22 cellular contexts compared by ENCODE assay signal in the genomic region with DNA sequence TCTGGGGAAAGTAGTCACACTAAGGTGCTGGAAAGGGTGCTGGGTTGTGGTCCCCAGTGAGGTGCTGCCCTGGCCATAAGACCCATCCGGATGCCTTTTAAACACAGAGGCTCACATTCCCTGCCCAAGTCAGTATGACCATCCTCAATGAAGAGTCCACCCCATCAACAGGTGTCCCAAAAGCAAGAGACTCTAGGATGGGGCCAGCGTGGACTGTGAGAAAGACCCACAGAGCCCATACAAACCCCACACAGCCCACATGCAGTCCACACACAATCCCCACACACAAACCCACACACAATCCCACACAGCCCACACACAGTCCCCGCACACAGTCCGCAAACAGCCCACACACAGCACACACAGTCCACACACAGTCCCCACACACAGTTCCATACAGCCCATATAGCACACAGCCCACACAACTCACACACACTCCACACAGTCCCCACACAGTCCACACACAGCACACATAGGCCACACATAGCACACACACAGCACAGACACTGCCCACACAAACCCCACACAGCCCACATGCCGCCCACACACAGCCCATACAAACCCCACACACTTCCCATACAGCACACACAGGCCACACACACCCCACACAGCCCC.
DNase-seq lines count a peak whose midpoint lies in the region; ATAC-seq and TF ChIP-seq lines count a peak whose summit lies in the region.
"Had no signal": no experiment of that assay in that cellular context is flagged by ENCODE, and none has a peak within 500 bp of the region (broad histone marks: within the 10 kb centered on the region; RNA-seq: fewer than 3 reads in every experiment).

No MANE protein-coding gene starts in this region.

- dilution Hi-C loops in mammary epithelial cell (cut with HindIII; ENCODE audit: low sequenced_read_pairs) = no loop called here

- H4K8ac ChIP-seq in neuronal stem cell (ENCODE audit: low read depth, low read length) = peak overlapping the region; percentile 98

- peak overlapping the region; percentile 41 for H3K18ac ChIP-seq in neuronal stem cell (ENCODE audit: low read length)

- peak overlapping the region; percentile 35 for H2BK15ac ChIP-seq in neuronal stem cell (ENCODE audit: low read length)

- H4K20me1 ChIP-seq in mammary epithelial cell (ENCODE audit: insufficient read depth, low read length) = no peaks in the 10 kb centered on the region

- H3K27ac ChIP-seq in breast epithelium (no peak overlapping the region), mammary epithelial cell (ENCODE audit: insufficient read depth, low read depth, low read length) (no peak overlapping the region), coronary artery (no peak overlapping the region), neuronal stem cell (replicated peaks; ENCODE audit: low read length) (no peak overlapping the region)
- H3K27ac ChIP-seq: A549, HL-60, SJCRH30 had no signal

- no peaks in the 10 kb centered on the region for H3K36me3 ChIP-seq in breast epithelium
- no peaks in the 10 kb centered on the region for H3K36me3 ChIP-seq in mammary epithelial cell (ENCODE audit: insufficient read depth, low read length)
- H3K36me3 ChIP-seq in neuronal stem cell (replicated peaks in 1 of 2; ENCODE audit: control insufficient read depth in 2 of 2, insufficient read depth in 2 of 2, low read length in 2 of 2) = no peaks in the 10 kb centered on the region
- H3K36me3 ChIP-seq: BE2C, MG63, SJCRH30 had no signal

- peak; percentile 1 to 41 for DNase-seq in breast epithelium (ENCODE audit: low spot score in 2 of 2)
- no peak for DNase-seq in mammary epithelial cell
- peak; percentile 43 for DNase-seq in coronary artery (ENCODE audit: low spot score)
- DNase-seq in neuronal stem cell (ENCODE audit: low spot score) = no peak
- DNase-seq in WTC11 (ENCODE audit: low spot score) = no peak
- DNase-seq: BE2C, DMS53, GDM1, MG63, NCI-H1417, NCI-H1694 treated with DMSO at 0.1 percent for 48 hours, NCI-H2081 treated with DMSO at 0.1 percent for 48 hours, NCI-H2171 treated with DMSO at 0.1 percent for 48 hours, NCI-H524 treated with DMSO at 0.1 percent for 48 hours, OCI-M1, SJCRH30 had no signal

- H2BK5ac ChIP-seq in neuronal stem cell (ENCODE audit: low read length) = no peak overlapping the region

- no peak overlapping the region for H3K27ac Mint-ChIP-seq in WTC11

- POLR2A ChIA-PET in WTC11 (lab: Charles Lee) = no interaction called here

- in situ Hi-C loops in mammary epithelial cell (cut with MboI; ENCODE audit: low sequenced_read_pairs in 2 of 2) = no loop called here

- H3K9me3 ChIP-seq in breast epithelium (no peaks in the 10 kb centered on the region), mammary epithelial cell (replicated peaks; ENCODE audit: insufficient read depth, low read length) (peaks cover 55% of the 10 kb centered on the region), neuronal stem cell (replicated peaks in 1 of 2; ENCODE audit: control insufficient read depth in 2 of 2, insufficient read depth in 1 of 2, low read depth in 1 of 2, low read length in 2 of 2) (peaks cover 0 to 3% of the 10 kb centered on the region in 2 donors)
- H3K9me3 ChIP-seq: A549, BE2C, MG63, SJCRH30 had no signal

- CTCF ChIA-PET in mammary epithelial cell (lab: Charles Lee; ENCODE audit: low non-redundant PET) (no interaction called here), WTC11 (lab: Charles Lee) (no interaction called here)

- H3K27me3 ChIP-seq in breast epithelium = peaks cover 0 to 1% of the 10 kb centered on the region in 2 donors
- H3K27me3 ChIP-seq in mammary epithelial cell (ENCODE audit: insufficient read depth, low read length) = no peaks in the 10 kb centered on the region
- no peaks in the 10 kb centered on the region for H3K27me3 ChIP-seq in neuronal stem cell (ENCODE audit: control insufficient read depth in 3 of 3, insufficient read depth in 3 of 3, low read depth in 1 of 3, low read length in 3 of 3)
- H3K27me3 ChIP-seq: BE2C, MG63, SJCRH30 had no signal

- H2BK12ac ChIP-seq in neuronal stem cell (ENCODE audit: low read length) = no peak overlapping the region

- no peak overlapping the region for H2AK5ac ChIP-seq in neuronal stem cell (ENCODE audit: low read depth, low read length)

- no TSS peak for BruUV-seq in mammary epithelial cell (replicated peaks; lab: Mats Ljungman, UMichigan)

- TF ChIP-seq POLR2A in breast epithelium (IDR thresholded peaks at IDR 0.05) = no peak

- H2AFZ ChIP-seq in mammary epithelial cell (ENCODE audit: low read depth, low read length) (no peak overlapping the region), neuronal stem cell (ENCODE audit: low read length) (no peak overlapping the region)

- H2BK120ac ChIP-seq in neuronal stem cell (ENCODE audit: low read depth, low read length) = no peak overlapping the region

- no peaks in the 10 kb centered on the region for H3K79me2 ChIP-seq in mammary epithelial cell (ENCODE audit: insufficient read depth, low read length)

- TF ChIP-seq CTCF in breast epithelium (IDR thresholded peaks at IDR 0.05) (no peak), mammary epithelial cell (conservative IDR thresholded peaks at IDR 0.05 in 1 of 2, IDR thresholded peaks at IDR 0.05 in 1 of 2; ENCODE audit: extremely low read depth in 1 of 2, insufficient read depth in 1 of 2, low read depth in 1 of 2, low read length in 2 of 2) (no peak), coronary artery (IDR thresholded peaks at IDR 0.05) (no peak), WTC11 (IDR thresholded peaks at IDR 0.05) (no peak)

- H3K27me3 Mint-ChIP-seq in WTC11 (ENCODE audit: low read depth) = peaks cover 5% of the 10 kb centered on the region

- no peaks in the 10 kb centered on the region for H3K79me1 ChIP-seq in neuronal stem cell (ENCODE audit: low read depth, low read length)

- H3K9ac ChIP-seq in mammary epithelial cell (ENCODE audit: insufficient read depth, low read length) (no peak overlapping the region), neuronal stem cell (ENCODE audit: low read depth, low read length, poor library complexity) (peak overlapping the region; percentile 36)

- 67% methylated on average over 2 of the region's 5 CpGs for WGBS in mammary epithelial cell (ENCODE audit: low coverage, missing lambda C conversion rate)
- no CpG with 5 or more reads among the region's 5 CpGs for WGBS in neuronal stem cell (ENCODE audit: extremely low coverage in 2 of 2, insufficient read length in 2 of 2, insufficient replicate concordance in 1 of 2), 2 donors

- H3K4me2 ChIP-seq in mammary epithelial cell (ENCODE audit: insufficient read depth, low read depth, low read length) = no peak overlapping the region
- no peak overlapping the region for H3K4me2 ChIP-seq in neuronal stem cell (ENCODE audit: insufficient read depth, low read length, poor library complexity, severe bottlenecking)
- H3K4me2 ChIP-seq: A549 had no signal

- no peaks in the 10 kb centered on the region for H3K4me1 Mint-ChIP-seq in WTC11

- peaks cover 18% of the 10 kb centered on the region for H3K36me3 Mint-ChIP-seq in WTC11

- no peak overlapping the region for H3K4ac ChIP-seq in neuronal stem cell (ENCODE audit: low read length)

- no peak overlapping the region for H3K4me3 ChIP-seq in breast epithelium
- no peak overlapping the region for H3K4me3 ChIP-seq in mammary epithelial cell (replicated peaks in 1 of 3; ENCODE audit: insufficient read depth in 1 of 3, low read depth in 2 of 3, low read length in 3 of 3)
- no peak overlapping the region for H3K4me3 ChIP-seq in coronary artery
- H3K4me3 ChIP-seq in neuronal stem cell (ENCODE audit: low read length in 2 of 2) = peak overlapping the region in 1 of 2 donors; percentile 69
- H3K4me3 ChIP-seq: A549, K562, MG63, SJCRH30 had no signal

- H3K4me3 Mint-ChIP-seq in WTC11 = no peak overlapping the region

- peak overlapping the region; percentile 89 for H3K23ac ChIP-seq in neuronal stem cell (ENCODE audit: low read depth, low read length, poor library complexity)

- peaks cover 11% of the 10 kb centered on the region for H3K9me3 Mint-ChIP-seq in WTC11

- H4K91ac ChIP-seq in neuronal stem cell (ENCODE audit: low read depth, low read length, poor library complexity) = peak overlapping the region; percentile 77

- H3K14ac ChIP-seq in neuronal stem cell (ENCODE audit: low read length) = no peak overlapping the region

- H3K4me1 ChIP-seq in breast epithelium (no peaks in the 10 kb centered on the region), mammary epithelial cell (ENCODE audit: insufficient read depth, low read length) (no peaks in the 10 kb centered on the region), neuronal stem cell (ENCODE audit: control insufficient read depth in 2 of 2, insufficient read depth in 1 of 2, low read depth in 1 of 2, low read length in 2 of 2) (peaks cover 0 to 2% of the 10 kb centered on the region in 2 donors)
- H3K4me1 ChIP-seq: A549, BE2C, SJCRH30 had no signal

- intact Hi-C loops in breast epithelium (cut with DNase I; ENCODE audit: low total_unique reads) = no loop called here
- intact Hi-C loops in mammary epithelial cell (cut with micrococcal nuclease) = no loop called here

- ATAC-seq in GM21576 (IDR thresholded peaks at IDR 0.05; ENCODE audit: unreplicated experiment) (no peak), WTC11 (no peak), HG03045 (IDR thresholded peaks at IDR 0.05; ENCODE audit: unreplicated experiment) (no peak)
- ATAC-seq: A549, HepG2, K562 had no signal

TF ChIP-seq in WTC11, 78 proteins besides CTCF, POLR2A, EP300 and RAD21 (continues in another document):
- TF ChIP-seq, protein P1, sequence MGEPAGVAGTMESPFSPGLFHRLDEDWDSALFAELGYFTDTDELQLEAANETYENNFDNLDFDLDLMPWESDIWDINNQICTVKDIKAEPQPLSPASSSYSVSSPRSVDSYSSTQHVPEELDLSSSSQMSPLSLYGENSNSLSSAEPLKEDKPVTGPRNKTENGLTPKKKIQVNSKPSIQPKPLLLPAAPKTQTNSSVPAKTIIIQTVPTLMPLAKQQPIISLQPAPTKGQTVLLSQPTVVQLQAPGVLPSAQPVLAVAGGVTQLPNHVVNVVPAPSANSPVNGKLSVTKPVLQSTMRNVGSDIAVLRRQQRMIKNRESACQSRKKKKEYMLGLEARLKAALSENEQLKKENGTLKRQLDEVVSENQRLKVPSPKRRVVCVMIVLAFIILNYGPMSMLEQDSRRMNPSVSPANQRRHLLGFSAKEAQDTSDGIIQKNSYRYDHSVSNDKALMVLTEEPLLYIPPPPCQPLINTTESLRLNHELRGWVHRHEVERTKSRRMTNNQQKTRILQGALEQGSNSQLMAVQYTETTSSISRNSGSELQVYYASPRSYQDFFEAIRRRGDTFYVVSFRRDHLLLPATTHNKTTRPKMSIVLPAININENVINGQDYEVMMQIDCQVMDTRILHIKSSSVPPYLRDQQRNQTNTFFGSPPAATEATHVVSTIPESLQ (CRISPR knock-in tag; IDR thresholded peaks at IDR 0.05) = no peak

Comparison
In these comparisons a context has a peak if more than half of its experiments do, and no peak if none do; other contexts are left out.
1. DNase-seq: peak in breast epithelium (2 of 2) and coronary artery (single experiment); none in mammary epithelial cell (single experiment), neuronal stem cell (single experiment) and WTC11 (single experiment).